8 cellular contexts compared by ENCODE assay signal in genomic region chr9:35689601-35690446, GRCh38. TPM values are rescaled to one million over a fixed set of nuclear protein-coding genes. Genes with fewer than 3 reads are reported as not detected.
A peak's percentile ranks its signal among the peaks of the same experiment; 100 is the strongest.
DNase-seq lines count a peak whose midpoint lies in the region; ATAC-seq and TF ChIP-seq lines count a peak whose summit lies in the region.

TSS of gene TPM2 (minus strand) at chr9:35689925. CDS start at chr9:35689817, 108 bp downstream.

- no peaks in the 10 kb centered on the region for H3K27me3 ChIP-seq in neuron (ENCODE audit: insufficient read depth, low read length)

- peaks cover 7% of the 10 kb centered on the region for H3K4me1 ChIP-seq in neuron (ENCODE audit: insufficient read depth, low read length)

- H3K9me3 ChIP-seq in neuron (ENCODE audit: low read length): no peaks in the 10 kb centered on the region

- H3K4me3 ChIP-seq in WI38 (ENCODE audit: low read depth, low read length): peak within 1 kb of the TSS; percentile 100
- H3K4me3 ChIP-seq in fibroblast of villous mesenchyme (ENCODE audit: low read depth, low read length): peak within 1 kb of the TSS; percentile 92
- peak within 1 kb of the TSS; percentile 57 for H3K4me3 ChIP-seq in neuron (ENCODE audit: low read length)

- DNase-seq in NCI-H1417 (lab: John Stamatoyannopoulos, UW): peak in 2 of 3 experiments; percentile 18 to 28
- no peak for DNase-seq in NCI-H1417 treated with DMSO at 0.1 percent for 48 hours (lab: John Stamatoyannopoulos, UW)
- peak; percentile 89 for DNase-seq in fibroblast of villous mesenchyme (ENCODE audit: low read depth)
- DNase-seq in Ammon's horn (ENCODE audit: low spot score): no peak
- no peak for DNase-seq in NCI-H345 treated with DMSO at 0.1 percent for 48 hours (lab: John Stamatoyannopoulos, UW; ENCODE audit: unreplicated experiment)

- H3K36me3 ChIP-seq in neuron (ENCODE audit: insufficient read depth, low read length): no peaks in the 10 kb centered on the region

- ATAC-seq in GM21723 (IDR thresholded peaks at IDR 0.05; ENCODE audit: unreplicated experiment): no peak

- H2AFZ ChIP-seq in neuron (ENCODE audit: low read depth, low read length): peak within 1 kb of the TSS; percentile 100

- TF ChIP-seq CTCF in WI38 (IDR thresholded peaks at IDR 0.05; ENCODE audit: low read depth, low read length): no peak
- no peak for TF ChIP-seq CTCF in fibroblast of villous mesenchyme (IDR thresholded peaks at IDR 0.05; ENCODE audit: insufficient read depth, low read depth, low read length)

RNA-seq across cellular contexts. Expression of gene TPM2, which starts in this region (rescaled TPM):
- total RNA-seq in fibroblast of villous mesenchyme: 1,636 and 1,893 TPM in 2 replicates

Comparison
In these comparisons a context has a peak if more than half of its experiments do, and no peak if none do; other contexts are left out.
1. DNase-seq: peak in NCI-H1417 (2 of 3) and fibroblast of villous mesenchyme (single experiment); none in NCI-H1417 treated with DMSO at 0.1 percent for 48 hours (single experiment), Ammon's horn (single experiment) and NCI-H345 treated with DMSO at 0.1 percent for 48 hours (single experiment).
2. Peak in every context shown above with its lines, with median percentiles within 50 percentile points of each other: H3K4me3 ChIP-seq.